In genomic region chr15:63226966-63227401, GRCh38 we compare ENCODE assay signal across 12 cellular contexts.
DNase-seq lines count a peak whose midpoint lies in the region; ATAC-seq and TF ChIP-seq lines count a peak whose summit lies in the region.
"Had no signal": no experiment of that assay in that cellular context is flagged by ENCODE, and none has a peak within 500 bp of the region (broad histone marks: within the 10 kb centered on the region; RNA-seq: fewer than 3 reads in every experiment).

No MANE protein-coding gene starts in this region.

- H3K36me3 Mint-ChIP-seq in activated T-cell treated with anti-CD3 and anti-CD28 coated beads, Interleukin-2, amount 50 U/mL, for 24 hours (ENCODE audit: low read depth): peaks cover 75% of the 10 kb centered on the region
- peaks cover 20% of the 10 kb centered on the region for H3K36me3 Mint-ChIP-seq in stimulated activated memory B cell treated with anti-CD40 and anti-IgM and Interleukin-4, amounts not matched to agents 10 μg/mL and 1 μg/mL and 100 μg/mL, for 72 hours

- no peak overlapping the region for H3K4me3 Mint-ChIP-seq in activated T-cell treated with anti-CD3 and anti-CD28 coated beads, Interleukin-2, amount 50 U/mL, for 24 hours
- no peak overlapping the region for H3K4me3 Mint-ChIP-seq in stimulated activated memory B cell treated with anti-CD40 and anti-IgM and Interleukin-4, amounts not matched to agents 10 μg/mL and 1 μg/mL and 100 μg/mL, for 72 hours

- H3K27ac Mint-ChIP-seq in activated T-cell treated with anti-CD3 and anti-CD28 coated beads, Interleukin-2, amount 50 U/mL, for 24 hours: peak overlapping the region; percentile 86
- H3K27ac Mint-ChIP-seq in stimulated activated memory B cell treated with anti-CD40 and anti-IgM and Interleukin-4, amounts not matched to agents 10 μg/mL and 1 μg/mL and 100 μg/mL, for 72 hours: peak overlapping the region; percentile 2

- DNase-seq in activated T-cell treated with anti-CD3 and anti-CD28 coated beads, Interleukin-2, amount 50 U/mL, for 24 hours: no peak
- no peak for DNase-seq in activated T-cell treated with anti-CD3 and anti-CD28 coated beads, Interleukin-2, amount 50 U/mL, for 1 hour
- DNase-seq in UCSD-AML1 (lab: John Stamatoyannopoulos, UW; ENCODE audit: unreplicated experiment) (peak; percentile 18), erythroblast (lab: John Stamatoyannopoulos, UW) (peak; percentile 42 to 54), NCI-H345 treated with DMSO at 0.1 percent for 48 hours (lab: John Stamatoyannopoulos, UW; ENCODE audit: unreplicated experiment) (no peak)
- DNase-seq: activated CD8-positive, alpha-beta memory T cell treated with anti-CD3 and anti-CD28 coated beads, Interleukin-2, amount 50 U/mL, for 4 hours; DMS153; NCI-H774 had no signal

- peaks cover 78% of the 10 kb centered on the region for H3K4me1 Mint-ChIP-seq in activated T-cell treated with anti-CD3 and anti-CD28 coated beads, Interleukin-2, amount 50 U/mL, for 24 hours (ENCODE audit: low read depth)
- peaks cover 27% of the 10 kb centered on the region for H3K4me1 Mint-ChIP-seq in stimulated activated memory B cell treated with anti-CD40 and anti-IgM and Interleukin-4, amounts not matched to agents 10 μg/mL and 1 μg/mL and 100 μg/mL, for 72 hours

- no peak for TF ChIP-seq POLR2A in erythroblast (IDR thresholded peaks at IDR 0.05; ENCODE audit: low read length)

- H3K27me3 Mint-ChIP-seq in activated T-cell treated with anti-CD3 and anti-CD28 coated beads, Interleukin-2, amount 50 U/mL, for 24 hours: no peaks in the 10 kb centered on the region
- no peaks in the 10 kb centered on the region for H3K27me3 Mint-ChIP-seq in stimulated activated memory B cell treated with anti-CD40 and anti-IgM and Interleukin-4, amounts not matched to agents 10 μg/mL and 1 μg/mL and 100 μg/mL, for 72 hours

- H3K9me3 Mint-ChIP-seq in activated T-cell treated with anti-CD3 and anti-CD28 coated beads, Interleukin-2, amount 50 U/mL, for 24 hours: no peaks in the 10 kb centered on the region
- no peaks in the 10 kb centered on the region for H3K9me3 Mint-ChIP-seq in stimulated activated memory B cell treated with anti-CD40 and anti-IgM and Interleukin-4, amounts not matched to agents 10 μg/mL and 1 μg/mL and 100 μg/mL, for 72 hours

- ATAC-seq in stimulated activated memory B cell treated with anti-CD40 and anti-IgM and Interleukin-4, amounts not matched to agents 10 μg/mL and 1 μg/mL and 100 μg/mL, for 72 hours: no peak
- ATAC-seq in GM18502 (IDR thresholded peaks at IDR 0.05; ENCODE audit: poor library complexity, unreplicated experiment) (no peak), GM19452 (IDR thresholded peaks at IDR 0.05; ENCODE audit: unreplicated experiment) (no peak)
- ATAC-seq: Right ventricle myocardium inferior had no signal

Comparison
In these comparisons a context has a peak if more than half of its experiments do, and no peak if none do; other contexts are left out.
1. DNase-seq: peak in UCSD-AML1 (single experiment) and erythroblast (2 of 2); none in activated T-cell treated with anti-CD3 and anti-CD28 coated beads, Interleukin-2, amount 50 U/mL, for 24 hours (single experiment), activated T-cell treated with anti-CD3 and anti-CD28 coated beads, Interleukin-2, amount 50 U/mL, for 1 hour (single experiment) and NCI-H345 treated with DMSO at 0.1 percent for 48 hours (single experiment).